Comparison of ENCODE assay signal across 16 cellular contexts in the genomic region with DNA sequence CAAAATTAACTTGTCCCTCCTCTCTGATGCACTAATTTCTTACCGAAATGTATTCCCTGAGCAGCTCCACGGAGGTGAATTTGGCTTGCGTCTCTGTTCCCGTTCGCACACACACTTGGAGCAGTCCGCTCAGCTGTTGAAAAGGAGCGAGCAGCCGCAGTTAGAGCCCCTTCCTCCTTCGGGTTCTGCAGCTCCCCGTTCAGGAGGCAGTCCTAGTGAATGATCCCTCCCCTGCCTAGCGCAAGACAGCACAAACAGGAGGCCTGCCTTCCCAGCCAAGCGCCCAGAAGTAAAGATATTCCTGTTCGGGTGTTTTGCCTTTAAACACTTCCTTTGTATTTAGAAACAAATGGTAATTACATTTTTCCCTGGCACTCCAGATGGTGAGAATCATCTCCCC.
DNase-seq lines count a peak whose midpoint lies in the region; ATAC-seq, FAIRE-seq and TF ChIP-seq lines count a peak whose summit lies in the region.
"Had no signal": no experiment of that assay in that cellular context is flagged by ENCODE, and none has a peak within 500 bp of the region (broad histone marks: within the 10 kb centered on the region; RNA-seq: fewer than 3 reads in every experiment).

No MANE protein-coding gene starts in this region.

- no peak overlapping the region for H3K4me2 ChIP-seq in GM23338
- no peak overlapping the region for H3K4me2 ChIP-seq in H1 (ENCODE audit: insufficient read depth in 1 of 2, low read depth in 2 of 2, low read length in 2 of 2)
- H3K4me2 ChIP-seq: BLaER1 had no signal

- H3K27ac ChIP-seq in GM23338 (ENCODE audit: low read depth) (no peak overlapping the region), H1 (ENCODE audit: low read depth, low read length) (no peak overlapping the region), uterus (no peak overlapping the region), small intestine (ENCODE audit: low read depth in 1 of 2, low read length in 1 of 2) (no peak overlapping the region)
- H3K27ac ChIP-seq: 22Rv1, BLaER1, GM23248 had no signal

- no peaks in the 10 kb centered on the region for H4K20me1 ChIP-seq in GM23338 (replicated peaks; ENCODE audit: insufficient read depth)
- H4K20me1 ChIP-seq in H1 (replicated peaks in 1 of 2; ENCODE audit: control insufficient read depth in 1 of 2, insufficient read depth in 2 of 2, low read length in 2 of 2) = no peaks in the 10 kb centered on the region
- H4K20me1 ChIP-seq: BLaER1 had no signal

- no peaks in the 10 kb centered on the region for H3K4me1 ChIP-seq in GM23338 (ENCODE audit: insufficient read depth)
- no peaks in the 10 kb centered on the region for H3K4me1 ChIP-seq in H1 (replicated peaks in 1 of 4; ENCODE audit: control insufficient read depth in 3 of 4, insufficient read depth in 4 of 4, low read length in 3 of 4)
- no peaks in the 10 kb centered on the region for H3K4me1 ChIP-seq in uterus
- H3K4me1 ChIP-seq in small intestine (ENCODE audit: control insufficient read depth in 2 of 2, insufficient read depth in 1 of 2, low read depth in 1 of 2, low read length in 1 of 2) = no peaks in the 10 kb centered on the region
- H3K4me1 ChIP-seq: BLaER1, Caco-2 had no signal

- H3K9ac ChIP-seq in H1 (replicated peaks in 1 of 4; ENCODE audit: extremely low read depth in 1 of 4, low read depth in 3 of 4, low read length in 3 of 4) = no peak overlapping the region
- H3K9ac ChIP-seq: BLaER1, GM23248 had no signal

- no peak overlapping the region for H4K8ac ChIP-seq in H1 (ENCODE audit: extremely low read depth, insufficient read depth, low read length)

- no peak for TF ChIP-seq EP300 in H1 (IDR thresholded peaks at IDR 0.05; ENCODE audit: borderline replicate concordance in 1 of 2, low read depth in 2 of 2, low read length in 2 of 2)

- no peak overlapping the region for H2BK12ac ChIP-seq in H1 (ENCODE audit: low read depth, low read length)

- H3K23ac ChIP-seq in H1 (ENCODE audit: insufficient read length) = no peak overlapping the region

- H3K79me2 ChIP-seq in GM23338 (replicated peaks; ENCODE audit: insufficient read depth) (no peaks in the 10 kb centered on the region), H1 (ENCODE audit: control insufficient read depth in 1 of 2, insufficient read depth in 2 of 2, low read length in 2 of 2) (no peaks in the 10 kb centered on the region)

- no peak overlapping the region for H2AK5ac ChIP-seq in H1 (ENCODE audit: low read depth, low read length)

- CTCF ChIA-PET in H1 (lab: Charles Lee; ENCODE audit: partially characterized antibody) = no interaction called here

- H3F3A ChIP-seq in GM23338 (replicated peaks; ENCODE audit: low read depth) = no peaks in the 10 kb centered on the region

- H3K23me2 ChIP-seq in H1 (ENCODE audit: low read depth, low read length) = no peaks in the 10 kb centered on the region

- TF ChIP-seq RAD21 in H1 (IDR thresholded peaks at IDR 0.05 in 1 of 2, conservative IDR thresholded peaks at IDR 0.05 in 1 of 2; ENCODE audit: low read depth in 2 of 2, low read length in 2 of 2) = no peak

- no peak overlapping the region for H2BK120ac ChIP-seq in H1 (replicated peaks; ENCODE audit: low read depth, low read length)

- 91% methylated on average over 13 of the region's 13 CpGs; no CpG with 5 or more reads in 1 of the 2 experiments for WGBS in H1 (ENCODE audit: extremely low coverage in 1 of 2, insufficient coverage in 1 of 2, insufficient read length in 1 of 2, insufficient replicate concordance in 2 of 2, low coverage in 1 of 2, low lambda C conversion rate in 2 of 2, missing lambda C conversion rate in 1 of 2), 2 experiments
- WGBS in small intestine, 3 donors = 60 to 82% (median 75%) methylated on average over 13 of the region's 13 CpGs

- no peak overlapping the region for H2BK5ac ChIP-seq in H1 (ENCODE audit: low read depth, low read length)

- H2BK20ac ChIP-seq in H1 (ENCODE audit: low read length) = no peak overlapping the region

- no peak overlapping the region for H3K4ac ChIP-seq in H1 (replicated peaks; ENCODE audit: insufficient read length, low read depth, low read length)

- H3K56ac ChIP-seq in H1 (replicated peaks; ENCODE audit: insufficient read length, low read depth, low read length) = no peak overlapping the region

- H3K27me3 ChIP-seq in GM23338 (ENCODE audit: insufficient read depth) (no peaks in the 10 kb centered on the region), H1 (replicated peaks in 1 of 4; ENCODE audit: control insufficient read depth in 3 of 4, extremely low read depth in 1 of 4, insufficient read depth in 3 of 4, low read length in 3 of 4) (no peaks in the 10 kb centered on the region), uterus (no peaks in the 10 kb centered on the region), small intestine (ENCODE audit: control insufficient read depth in 2 of 2, insufficient read depth in 2 of 2, low read length in 2 of 2) (no peaks in the 10 kb centered on the region)
- H3K27me3 ChIP-seq: BLaER1 had no signal

- H3K9me3 ChIP-seq in H1 (ENCODE audit: insufficient read depth in 2 of 2, low read depth in 1 of 2, low read length in 1 of 2) = no peaks in the 10 kb centered on the region
- no peaks in the 10 kb centered on the region for H3K9me3 ChIP-seq in uterus
- H3K9me3 ChIP-seq in small intestine (ENCODE audit: control insufficient read depth, low read depth) = no peaks in the 10 kb centered on the region
- H3K9me3 ChIP-seq: BLaER1, Caco-2 had no signal

- no peak overlapping the region for H3K18ac ChIP-seq in H1 (ENCODE audit: extremely low read depth, low read length)

- H3K9me2 ChIP-seq in GM23338 (ENCODE audit: insufficient read depth) = no peaks in the 10 kb centered on the region

- H3K27ac Mint-ChIP-seq in GM23338 = no peak overlapping the region
- H3K27ac Mint-ChIP-seq: CD8-positive, alpha-beta memory T cell; H9 had no signal

- DNase-seq in DMS 273 (lab: John Stamatoyannopoulos, UW; ENCODE audit: unreplicated experiment) = peak; percentile 44
- no peak for DNase-seq in DMS 273 treated with DMSO at 0.1 percent for 48 hours (lab: John Stamatoyannopoulos, UW)
- peak; percentile 33 for DNase-seq in GM23338 (ENCODE audit: low spot score)
- no peak for DNase-seq in H1 (ENCODE audit: low read depth in 1 of 2, low spot score in 2 of 2)
- peak; percentile 15 for DNase-seq in occipital lobe (lab: John Stamatoyannopoulos, UW)
- no peak for DNase-seq in uterus
- no peak for DNase-seq in small intestine
- DNase-seq in NCI-H1048 (lab: John Stamatoyannopoulos, UW) = no peak
- DNase-seq: Caco-2; CD8-positive, alpha-beta memory T cell; GM23248; H9 had no signal

- TF ChIP-seq POLR2A in H1 (IDR thresholded peaks at IDR 0.05; ENCODE audit: control extremely low read depth in 1 of 2, low read depth in 2 of 2, low read length in 2 of 2) = no peak
- no peak for TF ChIP-seq POLR2A in uterus (IDR thresholded peaks at IDR 0.05)

- POLR2A ChIA-PET in H1 (lab: Charles Lee; ENCODE audit: partially characterized antibody) = no interaction called here

- H3K14ac ChIP-seq in H1 (ENCODE audit: insufficient read length) = no peak overlapping the region

- H3K4me3 Mint-ChIP-seq in GM23338 = no peak overlapping the region
- H3K4me3 Mint-ChIP-seq: CD8-positive, alpha-beta memory T cell; H9 had no signal

- peak; percentile 71 for ATAC-seq in GM23338
- ATAC-seq: GM12878 had no signal

- peak overlapping the region; percentile 86; the same call in 1 of the 2 replicates for H2AFZ ChIP-seq in GM23338
- peak overlapping the region; percentile 58; the same call in 1 of the 2 replicates for H2AFZ ChIP-seq in H1 (ENCODE audit: low read length)
- H2AFZ ChIP-seq: GM23248 had no signal

- no peak overlapping the region for H4K91ac ChIP-seq in H1 (replicated peaks; ENCODE audit: insufficient read length, low read length)

- intact Hi-C loops in uterus (cut with DNase I; ENCODE audit: low total_unique reads) = no loop called here

- H3K9me3 Mint-ChIP-seq in GM23338 = 0 out of 3 replicates have a peak, but pooled peaks cover 2% of the 10 kb centered on the region

- no peak overlapping the region for H3K4me3 ChIP-seq in GM23338
- no peak overlapping the region for H3K4me3 ChIP-seq in H1 (ENCODE audit: extremely low read depth in 1 of 4, insufficient read depth in 2 of 4, low read depth in 3 of 4, low read length in 4 of 4)
- no peak overlapping the region for H3K4me3 ChIP-seq in uterus
- H3K4me3 ChIP-seq in small intestine (ENCODE audit: low read depth in 1 of 2, low read length in 2 of 2) = no peak overlapping the region
- H3K4me3 ChIP-seq: BLaER1, GM12878, GM23248 had no signal

- H2BK15ac ChIP-seq in H1 (ENCODE audit: low read length) = no peak overlapping the region

- TF ChIP-seq CTCF in GM23338 (conservative IDR thresholded peaks at IDR 0.05; ENCODE audit: low read depth in 2 of 2) (no peak), H1 (IDR thresholded peaks at IDR 0.05; ENCODE audit: control extremely low read depth in 1 of 3, insufficient read depth in 1 of 3, low read depth in 1 of 3, low read length in 3 of 3) (no peak), uterus (IDR thresholded peaks at IDR 0.05) (no peak)

- no peaks in the 10 kb centered on the region for H3K36me3 ChIP-seq in GM23338 (ENCODE audit: insufficient read depth)
- H3K36me3 ChIP-seq in H1 (ENCODE audit: control insufficient read depth in 2 of 4, insufficient read depth in 4 of 4, low read length in 3 of 4) = no peaks in the 10 kb centered on the region
- H3K36me3 ChIP-seq in uterus = no peaks in the 10 kb centered on the region
- H3K36me3 ChIP-seq in small intestine (ENCODE audit: control insufficient read depth in 2 of 2, insufficient read depth in 2 of 2, low read length in 2 of 2) = no peaks in the 10 kb centered on the region
- H3K36me3 ChIP-seq: BLaER1 had no signal

- FAIRE-seq in H1 (lab: Jason Lieb, UNC) (no peak), small intestine (lab: Jason Lieb, UNC) (no peak)
- FAIRE-seq: GM12878, GM18507 had no signal

- H3K4me1 Mint-ChIP-seq in GM23338 = peaks cover 3% of the 10 kb centered on the region
- H3K4me1 Mint-ChIP-seq: CD8-positive, alpha-beta memory T cell had no signal

- no peak overlapping the region for H4K5ac ChIP-seq in H1 (ENCODE audit: insufficient read length, low read depth, low read length)

- H3K79me1 ChIP-seq in H1 (ENCODE audit: low read depth, low read length) = no peaks in the 10 kb centered on the region

- no peaks in the 10 kb centered on the region for H3K36me3 Mint-ChIP-seq in GM23338 (ENCODE audit: low read depth)
- H3K36me3 Mint-ChIP-seq: CD8-positive, alpha-beta memory T cell had no signal

- peaks cover 13% of the 10 kb centered on the region for H3K27me3 Mint-ChIP-seq in GM23338 (ENCODE audit: insufficient read depth, low read depth, poor library complexity)

TF ChIP-seq in GM23338, 12 proteins besides CTCF, POLR2A, EP300 and RAD21 (continues in another document):
- no peak for TF ChIP-seq STAT1 (IDR thresholded peaks at IDR 0.05; ENCODE audit: unreplicated experiment)
- TF ChIP-seq ZNF114 (CRISPR knock-in tag; IDR thresholded peaks at IDR 0.05) = no peak

TF ChIP-seq in H1, 55 proteins besides CTCF, POLR2A, EP300 and RAD21:
- TF ChIP-seq EGR1 (IDR thresholded peaks at IDR 0.05; ENCODE audit: borderline replicate concordance, low read depth, low read length) (no peak), TAF1 (IDR thresholded peaks at IDR 0.05; ENCODE audit: low read depth, low read length) (no peak), HDAC2 (IDR thresholded peaks at IDR 0.05; ENCODE audit: borderline replicate concordance in 1 of 2, low read depth in 2 of 2, low read length in 2 of 2) (no peak), GABPA (IDR thresholded peaks at IDR 0.05; ENCODE audit: borderline replicate concordance, insufficient read depth, low read length) (no peak)
TF ChIP-seq in H1: peak in this region for 0.

Comparison
In these comparisons a context has a peak if more than half of its experiments do, and no peak if none do; other contexts are left out.
1. DNase-seq: peak in DMS 273 (single experiment), GM23338 (single experiment) and occipital lobe (single experiment); none in DMS 273 treated with DMSO at 0.1 percent for 48 hours (single experiment), H1 (0 of 2), uterus (0 of 2), small intestine (single experiment) and NCI-H1048 (single experiment).